Comparison of ENCODE assay signal across 30 cellular contexts in genomic region chr3:183400352-183400751, GRCh38. TPM values are rescaled to one million over a fixed set of nuclear protein-coding genes. Genes with fewer than 3 reads are reported as not detected.
A peak's percentile ranks its signal among the peaks of the same experiment; 100 is the strongest.
DNase-seq lines count a peak whose midpoint lies in the region; ATAC-seq and TF ChIP-seq lines count a peak whose summit lies in the region.
"Had no signal": no experiment of that assay in that cellular context is flagged by ENCODE, and none has a peak within 500 bp of the region (broad histone marks: within the 10 kb centered on the region; RNA-seq: fewer than 3 reads in every experiment).

No MANE protein-coding gene starts in this region.

- H2AK5ac ChIP-seq in mesendoderm (ENCODE audit: low read length): no peak overlapping the region

- H3K79me1 ChIP-seq in mesendoderm (ENCODE audit: low read length): no peaks in the 10 kb centered on the region

- H3K4me1 ChIP-seq in mesendoderm (ENCODE audit: control insufficient read depth, low read depth, low read length): no peaks in the 10 kb centered on the region
- H3K4me1 ChIP-seq: gastrocnemius medialis, suprapubic skin, upper lobe of right lung had no signal

- no peak overlapping the region for H2BK120ac ChIP-seq in mesendoderm (ENCODE audit: low read depth, low read length)

- no peak overlapping the region for H2BK15ac ChIP-seq in mesendoderm (replicated peaks; ENCODE audit: low read depth)

- 0 out of 2 replicates have a peak overlapping the region, but pooled peaks have one; percentile 2 for H3K27ac Mint-ChIP-seq in WTC11
- H3K27ac Mint-ChIP-seq in activated CD4-positive, alpha-beta T cell treated with anti-CD3 and anti-CD28 coated beads, Interleukin-2, amount 10 ng/mL, durations not matched to agents 7 days and 5 days: no peak overlapping the region
- H3K27ac Mint-ChIP-seq: activated CD4-positive, alpha-beta T cell treated with anti-CD3 and anti-CD28 coated beads for 36 hours; activated naive CD4-positive, alpha-beta T cell treated with anti-CD3 and anti-CD28 coated beads, Interleukin-2, amount 50 U/mL, for 72 hours had no signal

- no peak overlapping the region for H4K8ac ChIP-seq in mesendoderm (ENCODE audit: low read depth, low read length)

- no peaks in the 10 kb centered on the region for H3K27me3 Mint-ChIP-seq in WTC11 (ENCODE audit: low read depth)
- peaks cover 5% of the 10 kb centered on the region for H3K27me3 Mint-ChIP-seq in activated CD4-positive, alpha-beta T cell treated with anti-CD3 and anti-CD28 coated beads, Interleukin-2, amount 10 ng/mL, durations not matched to agents 7 days and 5 days
- H3K27me3 Mint-ChIP-seq: activated CD4-positive, alpha-beta T cell treated with anti-CD3 and anti-CD28 coated beads for 36 hours had no signal

- H3K18ac ChIP-seq in mesendoderm (ENCODE audit: low read length): no peak overlapping the region

- no peak overlapping the region for H2BK5ac ChIP-seq in mesendoderm (ENCODE audit: low read length)

- no peak overlapping the region for H4K5ac ChIP-seq in mesendoderm (ENCODE audit: low read length)

- H3K56ac ChIP-seq in mesendoderm (ENCODE audit: low read length): no peak overlapping the region

- H3K4me3 ChIP-seq in mesendoderm (ENCODE audit: low read length): no peak overlapping the region
- H3K4me3 ChIP-seq: dorsolateral prefrontal cortex, gastrocnemius medialis, ovary, PC-9, skin epidermis, suprapubic skin, upper lobe of right lung had no signal

- no CpG with 5 or more reads among the region's 13 CpGs for WGBS in mesendoderm (ENCODE audit: extremely low coverage, insufficient coverage, low lambda C conversion rate)

- no peaks in the 10 kb centered on the region for H3K9me3 Mint-ChIP-seq in WTC11
- no peaks in the 10 kb centered on the region for H3K9me3 Mint-ChIP-seq in activated CD4-positive, alpha-beta T cell treated with anti-CD3 and anti-CD28 coated beads, Interleukin-2, amount 10 ng/mL, durations not matched to agents 7 days and 5 days
- H3K9me3 Mint-ChIP-seq: activated naive CD4-positive, alpha-beta T cell treated with anti-CD3 and anti-CD28 coated beads, Interleukin-2, amount 50 U/mL, for 72 hours had no signal

- H3K4me2 ChIP-seq in mesendoderm (ENCODE audit: low read length): no peak overlapping the region
- H3K4me2 ChIP-seq: PC-9 had no signal

- POLR2A ChIA-PET in WTC11 (lab: Charles Lee): no interaction called here
- POLR2A ChIA-PET in activated CD4-positive, alpha-beta T cell treated with anti-CD3 and anti-CD28 coated beads, Interleukin-2, amount 10 ng/mL, durations not matched to agents 7 days and 5 days (lab: Charles Lee): no interaction called here

- no peaks in the 10 kb centered on the region for H3K36me3 Mint-ChIP-seq in WTC11
- no peaks in the 10 kb centered on the region for H3K36me3 Mint-ChIP-seq in activated CD4-positive, alpha-beta T cell treated with anti-CD3 and anti-CD28 coated beads, Interleukin-2, amount 10 ng/mL, durations not matched to agents 7 days and 5 days (ENCODE audit: low read depth)
- H3K36me3 Mint-ChIP-seq: activated naive CD4-positive, alpha-beta T cell treated with anti-CD3 and anti-CD28 coated beads, Interleukin-2, amount 50 U/mL, for 72 hours had no signal

- no peak overlapping the region for H3K27ac ChIP-seq in mesendoderm (ENCODE audit: low read depth, low read length)
- H3K27ac ChIP-seq: dorsolateral prefrontal cortex, gastrocnemius medialis, ovary, PC-9, skin epidermis, suprapubic skin, upper lobe of right lung had no signal

- ATAC-seq in WTC11: peak; percentile 78
- ATAC-seq: activated CD4-positive, alpha-beta T cell treated with anti-CD3 and anti-CD28 coated beads for 36 hours; activated naive CD4-positive, alpha-beta T cell treated with anti-CD3 and anti-CD28 coated beads, Interleukin-2, amount 50 U/mL, for 72 hours; gastrocnemius medialis; HCT116; left cardiac atrium; Right ventricle myocardium inferior; upper lobe of right lung had no signal

- CTCF ChIA-PET in WTC11 (lab: Charles Lee): no interaction called here
- CTCF ChIA-PET in activated CD4-positive, alpha-beta T cell treated with anti-CD3 and anti-CD28 coated beads, Interleukin-2, amount 10 ng/mL, durations not matched to agents 7 days and 5 days (lab: Charles Lee): no interaction called here

- H3K4me3 Mint-ChIP-seq in WTC11: no peak overlapping the region
- H3K4me3 Mint-ChIP-seq in activated CD4-positive, alpha-beta T cell treated with anti-CD3 and anti-CD28 coated beads, Interleukin-2, amount 10 ng/mL, durations not matched to agents 7 days and 5 days: no peak overlapping the region
- H3K4me3 Mint-ChIP-seq: activated CD4-positive, alpha-beta T cell treated with anti-CD3 and anti-CD28 coated beads for 36 hours had no signal

- H3K36me3 ChIP-seq in mesendoderm (ENCODE audit: control insufficient read depth, insufficient read depth, low read length): no peaks in the 10 kb centered on the region
- H3K36me3 ChIP-seq: gastrocnemius medialis, ovary, suprapubic skin, upper lobe of right lung had no signal

- DNase-seq in H4 (ENCODE audit: low spot score): peak; percentile 15
- peak; percentile 95 to 97 for DNase-seq in NCI-H524 (lab: John Stamatoyannopoulos, UW)
- peak; percentile 22 for DNase-seq in WTC11 (ENCODE audit: low spot score)
- peak; percentile 81 for DNase-seq in mesendoderm
- no peak for DNase-seq in GM19240 (ENCODE audit: insufficient read length, low spot score)
- DNase-seq in activated CD4-positive, alpha-beta T cell treated with anti-CD3 and anti-CD28 coated beads, Interleukin-2, amount 10 ng/mL, durations not matched to agents 7 days and 5 days: no peak
- no peak for DNase-seq in DMS114 treated with DMSO at 0.1 percent for 48 hours (lab: John Stamatoyannopoulos, UW; ENCODE audit: unreplicated experiment)
- no peak for DNase-seq in HUDEP-2 (lab: John Stamatoyannopoulos, UW; ENCODE audit: unreplicated experiment in 76 of 76)
- DNase-seq: activated CD4-positive, alpha-beta T cell treated with anti-CD3 and anti-CD28 coated beads for 36 hours; activated CD8-positive, alpha-beta memory T cell treated with anti-CD3 and anti-CD28 coated beads for 24 hours; activated effector memory CD4-positive, alpha-beta T cell treated with Interleukin-2 at 50 U/mL for 16 hours; activated T-cell treated with anti-CD3 and anti-CD28 coated beads for 4 hours; C1 segment of cervical spinal cord; dorsolateral prefrontal cortex; gastrocnemius medialis; Kasumi-1; left cardiac atrium; mammary epithelial cell; NCI-H1436; NCI-H510A; NK-92 treated with Interleukin-12 subunit alpha and Interleukin-12 subunit beta, amount 100 ng/mL, for 24 hours; ovary; PC-9; stimulated activated naive CD4-positive, alpha-beta T cell treated with Interleukin-2 at 50 U/mL for 16 hours; upper lobe of right lung had no signal

- no peak overlapping the region for H3K9ac ChIP-seq in mesendoderm (ENCODE audit: low read length)

- H3K4ac ChIP-seq in mesendoderm (ENCODE audit: low read depth, low read length): no peak overlapping the region

- no peaks in the 10 kb centered on the region for H3K27me3 ChIP-seq in mesendoderm (ENCODE audit: insufficient read depth, low read length, poor library complexity)
- H3K27me3 ChIP-seq: dorsolateral prefrontal cortex, gastrocnemius medialis, ovary, suprapubic skin, upper lobe of right lung had no signal

- H3K4me1 Mint-ChIP-seq in WTC11: peaks cover 5% of the 10 kb centered on the region; the same call in 1 of the 2 replicates
- peaks cover 13% of the 10 kb centered on the region for H3K4me1 Mint-ChIP-seq in activated CD4-positive, alpha-beta T cell treated with anti-CD3 and anti-CD28 coated beads, Interleukin-2, amount 10 ng/mL, durations not matched to agents 7 days and 5 days

- no peak overlapping the region for H3K23ac ChIP-seq in mesendoderm (ENCODE audit: low read length)

- no peak for TF ChIP-seq CTCF in WTC11 (IDR thresholded peaks at IDR 0.05)

- H3K79me2 ChIP-seq in mesendoderm (ENCODE audit: control insufficient read depth, insufficient read depth, low read length): no peaks in the 10 kb centered on the region

TF ChIP-seq in WTC11, 78 proteins besides CTCF, POLR2A, EP300 and RAD21 (continues in another document):
- TF ChIP-seq FOXP4 (CRISPR knock-in tag; IDR thresholded peaks at IDR 0.05): no peak

RNA-seq across cellular contexts. Expression of gene MCF2L2, which starts 28.1 kb away (rescaled TPM):
- total RNA-seq in H4 (2014; rRNA removed; shearing (Covaris generic)): 0.62 and 0.64 TPM in 2 replicates
- total RNA-seq in WTC11 (2021): 7.3 to 9.0 TPM (median 7.5 TPM) in 3 replicates
- polyA plus RNA-seq in mesendoderm (2013, experiment 1 of 2): 1.6 TPM
- 1.8 TPM for polyA plus RNA-seq in mesendoderm (2013, experiment 2 of 2)
- total RNA-seq in activated CD4-positive, alpha-beta T cell treated with anti-CD3 and anti-CD28 coated beads, Interleukin-2, amount 10 ng/mL, durations not matched to agents 7 days and 5 days: 1 to 10 TPM; 3.6 to 5.4 TPM

Comparison
In these comparisons a context has a peak if more than half of its experiments do, and no peak if none do; other contexts are left out.
1. DNase-seq: peak in H4 (single experiment), NCI-H524 (2 of 2), WTC11 (single experiment) and mesendoderm (single experiment); none in GM19240 (single experiment), activated CD4-positive, alpha-beta T cell treated with anti-CD3 and anti-CD28 coated beads, Interleukin-2, amount 10 ng/mL, durations not matched to agents 7 days and 5 days (single experiment), DMS114 treated with DMSO at 0.1 percent for 48 hours (single experiment) and HUDEP-2 (0 of 76).